ENCODE assay signal across 24 cellular contexts in genomic region chr3:73759290-73759689, GRCh38.
DNase-seq lines count a peak whose midpoint lies in the region; TF ChIP-seq lines count a peak whose summit lies in the region.
"Had no signal": no experiment of that assay in that cellular context is flagged by ENCODE, and none has a peak within 500 bp of the region (broad histone marks: within the 10 kb centered on the region; RNA-seq: fewer than 3 reads in every experiment).

No MANE protein-coding gene starts in this region.

- H3K27me3 ChIP-seq in uterus = no peaks in the 10 kb centered on the region
- H3K27me3 ChIP-seq: tibial artery had no signal

- no peak for TF ChIP-seq POLR2A in uterus (IDR thresholded peaks at IDR 0.05)

- peak overlapping the region; percentile 21; the same call in 1 of the 2 replicates for H3K4me3 Mint-ChIP-seq in HFFc6
- no peak overlapping the region for H3K4me3 Mint-ChIP-seq in nephron
- H3K4me3 Mint-ChIP-seq: brain; H9; T-helper 1 cell treated with Interleukin-12 subunit alpha and Interleukin-12 subunit beta and Interleukin-4 antibody, amounts not matched to agents 30 μg/mL and 1 μg/mL, for 36 hours had no signal

- TF ChIP-seq CTCF in HFFc6 (IDR thresholded peaks at IDR 0.05) = no peak
- TF ChIP-seq CTCF in nephron (IDR thresholded peaks at IDR 0.05; ENCODE audit: unreplicated experiment in 3 of 3) = no peak
- TF ChIP-seq CTCF in uterus (IDR thresholded peaks at IDR 0.05) = no peak

- no peaks in the 10 kb centered on the region for H3K9me3 Mint-ChIP-seq in HFFc6
- no peaks in the 10 kb centered on the region for H3K9me3 Mint-ChIP-seq in nephron
- H3K9me3 Mint-ChIP-seq: H9; T-helper 1 cell treated with Interleukin-12 subunit alpha and Interleukin-12 subunit beta and Interleukin-4 antibody, amounts not matched to agents 30 μg/mL and 1 μg/mL, for 36 hours had no signal

- H3K4me3 ChIP-seq in uterus = no peak overlapping the region
- H3K4me3 ChIP-seq: tibial artery had no signal

- no peaks in the 10 kb centered on the region for H3K4me1 ChIP-seq in uterus
- H3K4me1 ChIP-seq: Caco-2 had no signal

- H3K9me3 ChIP-seq in uterus = no peaks in the 10 kb centered on the region
- H3K9me3 ChIP-seq: Caco-2, tibial artery had no signal

- intact Hi-C loops in uterus (cut with DNase I; ENCODE audit: low total_unique reads) = no loop called here

- no peak overlapping the region for H3K27ac Mint-ChIP-seq in HFFc6
- H3K27ac Mint-ChIP-seq in nephron = peak overlapping the region; percentile 31 to 63 (median 33)
- H3K27ac Mint-ChIP-seq: H9; T-helper 1 cell treated with Interleukin-12 subunit alpha and Interleukin-12 subunit beta and Interleukin-4 antibody, amounts not matched to agents 30 μg/mL and 1 μg/mL, for 36 hours had no signal

- DNase-seq in HFFc6 (no peak), fibroblast of peridontal ligament (ENCODE audit: extremely low read depth) (peak; percentile 72), uterus (peak in 1 of 2 donors; percentile 50), NOMO-1 treated with DMSO at 0.1 percent for 48 hours (lab: John Stamatoyannopoulos, UW; ENCODE audit: unreplicated experiment) (no peak), T-helper 2 cell (no peak)
- DNase-seq in activated CD4-positive, CD25-positive, alpha-beta regulatory T cell treated with anti-CD3 and anti-CD28 coated beads, Interleukin-2, amount 50 U/mL, for 72 hours = no peak
- DNase-seq: activated CD4-positive, alpha-beta T cell treated with anti-CD3 and anti-CD28 coated beads for 4 hours; activated gamma-delta T cell; activated T-cell treated with anti-CD3 and anti-CD28 coated beads, Interleukin-2, amount 50 U/mL, for 1 hour; Caco-2; DMS79; GF-D8; H9; head of caudate nucleus; MM.1S; NCI-H1417; NCI-H2081; NCI-H774; stimulated activated naive CD8-positive, alpha-beta T cell treated with anti-CD3 and anti-CD28 coated beads, Interleukin-15, Interleukin-2, amounts not matched to agents 100 U/mL and 50 U/mL, for 24 hours; tibial artery had no signal

- H3K4me1 Mint-ChIP-seq in HFFc6 (ENCODE audit: low read depth) (peaks cover 10% of the 10 kb centered on the region), nephron (peaks cover 15% of the 10 kb centered on the region)

- H3K36me3 Mint-ChIP-seq in HFFc6 (ENCODE audit: low read depth) (no peaks in the 10 kb centered on the region), nephron (ENCODE audit: low read depth) (no peaks in the 10 kb centered on the region)
- H3K36me3 Mint-ChIP-seq: brain had no signal

- peak overlapping the region; percentile 79 to 85 for H3K27ac ChIP-seq in uterus
- H3K27ac ChIP-seq: C4-2B had no signal

- no peaks in the 10 kb centered on the region; the same call in 1 of the 2 replicates for H3K27me3 Mint-ChIP-seq in HFFc6 (ENCODE audit: insufficient read depth)
- no peaks in the 10 kb centered on the region for H3K27me3 Mint-ChIP-seq in nephron (ENCODE audit: low read depth)

- no peaks in the 10 kb centered on the region for H3K36me3 ChIP-seq in uterus
- H3K36me3 ChIP-seq: tibial artery had no signal
